In genomic region chr2:148887349-148888002, GRCh38 we compare ENCODE assay signal across 8 cellular contexts. TPM values are rescaled to one million over a fixed set of nuclear protein-coding genes. Genes with fewer than 3 reads are reported as not detected.
DNase-seq lines count a peak whose midpoint lies in the region; ATAC-seq and TF ChIP-seq lines count a peak whose summit lies in the region.

No MANE protein-coding gene starts in this region.

- peaks cover 7% of the 10 kb centered on the region; the same call in 1 of the 2 replicates for H3K9me3 ChIP-seq in HUES64 (ENCODE audit: insufficient read depth, low read depth, low read length)
- no peaks in the 10 kb centered on the region for H3K9me3 ChIP-seq in SK-N-MC (ENCODE audit: low read depth, low read length)
- no peaks in the 10 kb centered on the region for H3K9me3 ChIP-seq in skeletal muscle satellite cell (replicated peaks; ENCODE audit: low read length)

- peaks cover 59% of the 10 kb centered on the region for H3K4me1 Mint-ChIP-seq in glutamatergic neuron (ENCODE audit: low read depth, unreplicated experiment)

- H3K27me3 Mint-ChIP-seq in glutamatergic neuron (ENCODE audit: unreplicated experiment): peaks cover 13% of the 10 kb centered on the region

- H3K4me3 Mint-ChIP-seq in glutamatergic neuron (ENCODE audit: unreplicated experiment): peak overlapping the region; percentile 88

- peaks cover 16% of the 10 kb centered on the region for H3K9me3 Mint-ChIP-seq in glutamatergic neuron (ENCODE audit: unreplicated experiment)

- peak overlapping the region; percentile 62 for H3K4me2 ChIP-seq in skeletal muscle satellite cell (ENCODE audit: low read length)

- TF ChIP-seq CTCF in glutamatergic neuron (IDR thresholded peaks at IDR 0.05; ENCODE audit: partially characterized antibody, unreplicated experiment): no peak

- H3K27me3 ChIP-seq in HUES64 (ENCODE audit: insufficient read depth, low read length) (no peaks in the 10 kb centered on the region), skeletal muscle satellite cell (ENCODE audit: control insufficient read depth, insufficient read depth, low read length) (peaks cover 60% of the 10 kb centered on the region)

- peak overlapping the region; percentile 69 for H3K4me3 ChIP-seq in HUES64 (ENCODE audit: low read length)
- H3K4me3 ChIP-seq in SK-N-MC: peak overlapping the region; percentile 72
- H3K4me3 ChIP-seq in skeletal muscle satellite cell (ENCODE audit: low read length): peak overlapping the region; percentile 23

- H3K36me3 ChIP-seq in HUES64 (ENCODE audit: insufficient read depth, low read length): 0 out of 2 replicates have a peak, but pooled peaks cover 7% of the 10 kb centered on the region
- H3K36me3 ChIP-seq in SK-N-MC (ENCODE audit: insufficient read depth, low read length): no peaks in the 10 kb centered on the region
- H3K36me3 ChIP-seq in skeletal muscle satellite cell (ENCODE audit: insufficient read depth, low read length): no peaks in the 10 kb centered on the region

- H3K27ac Mint-ChIP-seq in glutamatergic neuron (ENCODE audit: unreplicated experiment): peak overlapping the region; percentile 97

- peaks cover 1% of the 10 kb centered on the region for H3K36me3 Mint-ChIP-seq in glutamatergic neuron (ENCODE audit: unreplicated experiment)

- ATAC-seq in HG03097 (IDR thresholded peaks at IDR 0.05; ENCODE audit: low FRiP score, unreplicated experiment): no peak
- no peak for ATAC-seq in GM19455 (IDR thresholded peaks at IDR 0.05; ENCODE audit: unreplicated experiment)
- ATAC-seq in HG03025 (IDR thresholded peaks at IDR 0.05; ENCODE audit: low FRiP score, unreplicated experiment): no peak

- WGBS in HUES64: 15% methylated on average over 10 of the region's 19 CpGs

- H3K27ac ChIP-seq in HUES64 (ENCODE audit: low read depth, low read length) (no peak overlapping the region), SK-N-MC (no peak overlapping the region)

- no peak for DNase-seq in SK-N-MC (ENCODE audit: low read depth, low spot score)
- no peak for DNase-seq in glutamatergic neuron
- no peak for DNase-seq in AG08395 (ENCODE audit: low spot score)

- peaks cover 19% of the 10 kb centered on the region for H3K4me1 ChIP-seq in HUES64 (ENCODE audit: insufficient read depth, low read length)
- no peaks in the 10 kb centered on the region for H3K4me1 ChIP-seq in skeletal muscle satellite cell (ENCODE audit: control insufficient read depth, insufficient read depth, low read length)

- H3K9ac ChIP-seq in HUES64 (ENCODE audit: low read depth, low read length): peak overlapping the region; percentile 36
- no peak overlapping the region for H3K9ac ChIP-seq in SK-N-MC (ENCODE audit: insufficient read length)
- H3K9ac ChIP-seq in skeletal muscle satellite cell (ENCODE audit: low read depth, low read length): no peak overlapping the region

RNA-seq across cellular contexts. Expression of gene KIF5C, which starts 12.4 kb away (rescaled TPM):
- polyA plus RNA-seq in HUES64 (2013, experiment 1 of 2): 27.6 TPM
- polyA plus RNA-seq in HUES64 (2013, experiment 2 of 2): 27.9 TPM
- 673 TPM for total RNA-seq in glutamatergic neuron (ENCODE audit: unreplicated experiment)
- under 0.01 and 0.51 TPM in 2 replicates for total RNA-seq in skeletal muscle satellite cell (2012; rRNA removed)
